In the genomic region with DNA sequence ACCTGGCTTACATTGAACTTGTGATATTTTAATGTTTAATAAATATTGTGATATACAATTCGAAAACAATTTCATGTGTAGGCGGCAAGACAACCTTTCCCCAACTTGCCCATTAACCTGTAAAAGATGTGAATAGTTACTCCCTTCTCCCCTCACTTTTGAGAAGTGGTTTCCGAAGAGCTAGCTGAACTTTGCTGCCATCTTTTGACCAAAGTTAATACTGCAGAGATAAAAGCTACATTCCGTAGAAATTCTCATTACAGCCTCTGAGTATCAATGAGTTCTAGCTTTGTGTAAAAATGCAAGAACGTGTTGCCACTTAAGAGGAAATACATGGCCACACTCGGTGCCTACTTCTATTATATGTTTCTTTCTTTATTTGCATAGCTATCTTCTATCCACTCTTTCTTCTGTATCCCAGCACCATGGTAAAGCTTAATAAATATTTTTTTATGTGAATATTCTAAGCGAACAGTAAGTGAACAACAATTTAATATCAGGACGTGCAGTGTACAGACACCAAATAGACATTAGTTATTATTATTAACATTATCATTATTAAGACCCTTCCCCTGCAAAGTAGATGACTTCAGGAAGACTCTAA, we compare ENCODE assay signal across 9 cellular contexts.
DNase-seq lines count a peak whose midpoint lies in the region; ATAC-seq, FAIRE-seq and TF ChIP-seq lines count a peak whose summit lies in the region.
"Had no signal": no experiment of that assay in that cellular context is flagged by ENCODE, and none has a peak within 500 bp of the region (broad histone marks: within the 10 kb centered on the region; RNA-seq: fewer than 3 reads in every experiment).

No MANE protein-coding gene starts in this region.

- H2BK120ac ChIP-seq in mesenchymal stem cell (ENCODE audit: low read depth, low read length): no peak overlapping the region

- no peak overlapping the region for H2AK5ac ChIP-seq in mesenchymal stem cell (ENCODE audit: low read length, severe bottlenecking)

- peak; percentile 93 for FAIRE-seq in D721Med (lab: Jason Lieb, UNC)
- peak; percentile 84 for FAIRE-seq in colon (lab: Jason Lieb, UNC)

- no peaks in the 10 kb centered on the region for H3K79me1 ChIP-seq in mesenchymal stem cell (replicated peaks; ENCODE audit: low read length, poor library complexity, severe bottlenecking)

- no peak overlapping the region for H3K14ac ChIP-seq in mesenchymal stem cell (ENCODE audit: low read length in 2 of 2)

- no peak overlapping the region for H3K23ac ChIP-seq in mesenchymal stem cell (ENCODE audit: low read length in 2 of 2)

- H3K27me3 ChIP-seq in mesenchymal stem cell (ENCODE audit: control insufficient read depth in 1 of 2, insufficient read depth in 1 of 2, low read length in 2 of 2): peaks cover 7 to 13% of the 10 kb centered on the region in 2 experiments

- H3K4me3 ChIP-seq in mesenchymal stem cell (ENCODE audit: insufficient read depth in 1 of 2, low read depth in 1 of 2, low read length in 2 of 2): no peak overlapping the region
- H3K4me3 ChIP-seq: skin epidermis had no signal

- H3K9ac ChIP-seq in mesenchymal stem cell (ENCODE audit: low read length): no peak overlapping the region

- peaks cover 3% of the 10 kb centered on the region for H3K9me3 ChIP-seq in mesenchymal stem cell (ENCODE audit: control insufficient read depth, low read length)

- H2BK12ac ChIP-seq in mesenchymal stem cell (ENCODE audit: low read length in 2 of 2): no peak overlapping the region

- TF ChIP-seq CTCF in D721Med (IDR thresholded peaks at IDR 0.05; ENCODE audit: insufficient read depth, missing control alignments): peak; percentile 95

- no peak overlapping the region for H3K4me2 ChIP-seq in mesenchymal stem cell (ENCODE audit: low read length, poor library complexity, severe bottlenecking)

- H3K36me3 ChIP-seq in mesenchymal stem cell (ENCODE audit: control insufficient read depth in 1 of 2, insufficient read depth in 2 of 2, low read depth in 1 of 2, low read length in 2 of 2): no peaks in the 10 kb centered on the region

- no peak overlapping the region for H4K91ac ChIP-seq in mesenchymal stem cell (ENCODE audit: low read length)

- peak; percentile 59 for ATAC-seq in HG02885 (IDR thresholded peaks at IDR 0.05; ENCODE audit: poor library complexity, unreplicated experiment)
- ATAC-seq in GM21447 (IDR thresholded peaks at IDR 0.05; ENCODE audit: unreplicated experiment): no peak
- ATAC-seq in HG02798 (IDR thresholded peaks at IDR 0.05; ENCODE audit: poor library complexity, unreplicated experiment): no peak

- H2BK5ac ChIP-seq in mesenchymal stem cell (ENCODE audit: low read depth, low read length, poor library complexity, severe bottlenecking): no peak overlapping the region

- no peak overlapping the region for H4K8ac ChIP-seq in mesenchymal stem cell (ENCODE audit: low read length)

- WGBS in mesenchymal stem cell: 0% methylated on average over 4 of the region's 8 CpGs

- H3K27ac ChIP-seq in mesenchymal stem cell (ENCODE audit: low read length, poor library complexity, severe bottlenecking): no peak overlapping the region
- H3K27ac ChIP-seq: skin epidermis had no signal

- no peak overlapping the region for H2BK15ac ChIP-seq in mesenchymal stem cell (ENCODE audit: low read depth, poor library complexity, severe bottlenecking)

- no peak overlapping the region for H3K4ac ChIP-seq in mesenchymal stem cell (ENCODE audit: low read depth in 1 of 2, low read length in 2 of 2)

- no peak overlapping the region for H3K18ac ChIP-seq in mesenchymal stem cell (ENCODE audit: low read depth in 1 of 2, low read length in 2 of 2)

- no peaks in the 10 kb centered on the region for H3K4me1 ChIP-seq in mesenchymal stem cell (ENCODE audit: control insufficient read depth, insufficient read depth, low read depth, low read length)

- no peak overlapping the region for H2AFZ ChIP-seq in mesenchymal stem cell (ENCODE audit: low read depth, low read length)

- DNase-seq in D721Med (ENCODE audit: insufficient read length, low spot score) (no peak), NOMO-1 treated with dmso at 0.1 percent for 144 hours (lab: John Stamatoyannopoulos, UW; ENCODE audit: unreplicated experiment) (peak; percentile 10), mesenchymal stem cell (peak; percentile 57)
- no peak for DNase-seq in effector CD8-positive, alpha-beta T cell (lab: John Stamatoyannopoulos, UW)

Comparison
In these comparisons a context has a peak if more than half of its experiments do, and no peak if none do; other contexts are left out.
1. DNase-seq: peak in NOMO-1 treated with dmso at 0.1 percent for 144 hours (single experiment) and mesenchymal stem cell (single experiment); none in D721Med (single experiment) and effector CD8-positive, alpha-beta T cell (single experiment).